Comparison of ENCODE assay signal across 39 cellular contexts in the genomic region with DNA sequence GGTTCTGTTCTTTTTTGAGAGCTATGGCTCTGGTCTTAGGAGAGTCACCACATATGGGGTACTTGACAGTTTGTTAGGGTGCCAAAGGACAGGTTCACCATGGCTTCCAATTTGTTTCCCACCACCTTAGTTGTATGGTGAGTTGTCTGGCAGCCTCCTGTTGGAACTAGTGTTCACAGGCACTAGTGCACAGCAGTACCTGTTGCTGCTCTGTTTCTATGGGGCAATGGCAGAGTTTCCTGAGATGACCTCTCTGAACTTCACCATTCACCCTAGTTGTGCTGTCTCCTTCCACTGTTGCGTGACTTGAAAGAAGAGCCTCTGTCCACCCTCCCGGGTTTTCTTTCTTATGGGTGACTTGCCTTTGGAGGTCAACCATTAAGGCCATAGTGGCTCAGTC.
"Had no signal": no experiment of that assay in that cellular context is flagged by ENCODE, and none has a peak within 500 bp of the region (broad histone marks: within the 10 kb centered on the region; RNA-seq: fewer than 3 reads in every experiment).

No MANE protein-coding gene starts in this region.

- FAIRE-seq: bronchial epithelial cell, TTC549 had no signal

- H3K9me3 ChIP-seq: ascending aorta had no signal

- ATAC-seq: activated CD4-positive, alpha-beta T cell treated with anti-CD3 and anti-CD28 coated beads for 36 hours; activated CD4-positive, CD25-positive, alpha-beta regulatory T cell treated with anti-CD3 and anti-CD28 coated beads, Interleukin-2, amount 50 U/mL, for 24 hours; activated CD8-positive, alpha-beta memory T cell treated with anti-CD3 and anti-CD28 coated beads, Interleukin-2, amount 10 ng/mL, durations not matched to agents 7 days and 5 days; activated naive CD8-positive, alpha-beta T cell treated with anti-CD3 and anti-CD28 coated beads, Interleukin-2, amount 50 U/mL, for 24 hours had no signal

- H3K4me3 Mint-ChIP-seq: activated CD4-positive, alpha-beta memory T cell treated with anti-CD3 and anti-CD28 coated beads, Interleukin-2, amount 10 ng/mL, durations not matched to agents 7 days and 5 days; activated CD4-positive, alpha-beta T cell treated with anti-CD3 and anti-CD28 coated beads for 36 hours; activated CD4-positive, alpha-beta T cell treated with anti-CD3 and anti-CD28 coated beads, Interleukin-2, amount 10 ng/mL, durations not matched to agents 7 days and 5 days; activated CD8-positive, alpha-beta memory T cell treated with anti-CD3 and anti-CD28 coated beads, Interleukin-2, amount 10 ng/mL, durations not matched to agents 7 days and 5 days; activated CD8-positive, alpha-beta T cell treated with anti-CD3 and anti-CD28 coated beads, Interleukin-2, amount 10 ng/mL, durations not matched to agents 7 days and 5 days; activated naive CD4-positive, alpha-beta T cell treated with anti-CD3 and anti-CD28 coated beads, Interleukin-2, amount 10 ng/mL, durations not matched to agents 7 days and 5 days; activated naive CD4-positive, alpha-beta T cell treated with anti-CD3 and anti-CD28 coated beads, Interleukin-2, amount 50 U/mL, for 24 hours; activated naive CD8-positive, alpha-beta T cell; activated naive CD8-positive, alpha-beta T cell treated with anti-CD3 and anti-CD28 coated beads, Interleukin-2, amount 10 ng/mL, durations not matched to agents 7 days and 5 days; activated naive CD8-positive, alpha-beta T cell treated with anti-CD3 and anti-CD28 coated beads, Interleukin-2, amount 50 U/mL, for 24 hours; activated T-cell treated with anti-CD3 and anti-CD28 coated beads, Interleukin-2, amount 50 U/mL, for 24 hours; brain; central memory CD8-positive, alpha-beta T cell; T-helper 1 cell treated with Interleukin-12 subunit alpha and Interleukin-12 subunit beta and Interleukin-4 antibody, amounts not matched to agents 30 μg/mL and 1 μg/mL, for 36 hours; T-helper 2 cell treated with Interferon-gamma antibody and Interleukin-4, amounts not matched to agents 5 μg/mL and 100 μg/mL, for 36 hours had no signal

- H3K27me3 ChIP-seq: ascending aorta, cardiac muscle cell had no signal

- H3K4me1 ChIP-seq: ascending aorta had no signal

- DNase-seq: activated CD4-positive, alpha-beta memory T cell treated with anti-CD3 and anti-CD28 coated beads, Interleukin-2, amount 10 ng/mL, durations not matched to agents 7 days and 5 days; activated CD4-positive, alpha-beta T cell treated with anti-CD3 and anti-CD28 coated beads for 1 hour; activated CD4-positive, alpha-beta T cell treated with anti-CD3 and anti-CD28 coated beads for 36 hours; activated CD4-positive, alpha-beta T cell treated with anti-CD3 and anti-CD28 coated beads for 48 hours; activated CD4-positive, alpha-beta T cell treated with anti-CD3 and anti-CD28 coated beads, Interleukin-2, amount 10 ng/mL, durations not matched to agents 7 days and 5 days; activated CD4-positive, alpha-beta T cell treated with anti-CD3 and anti-CD28 coated beads, Interleukin-2, amount 50 U/mL, for 48 hours; activated CD4-positive, CD25-positive, alpha-beta regulatory T cell; activated CD8-positive, alpha-beta memory T cell treated with anti-CD3 and anti-CD28 coated beads for 24 hours; activated CD8-positive, alpha-beta memory T cell treated with anti-CD3 and anti-CD28 coated beads, Interleukin-2, amount 10 ng/mL, durations not matched to agents 7 days and 5 days; activated CD8-positive, alpha-beta memory T cell treated with anti-CD3 and anti-CD28 coated beads, Interleukin-2, amount 50 U/mL, for 48 hours; activated CD8-positive, alpha-beta T cell treated with anti-CD3 and anti-CD28 coated beads, Interleukin-2, amount 10 ng/mL, durations not matched to agents 7 days and 5 days; activated effector memory CD4-positive, alpha-beta T cell treated with Interleukin-2 at 50 U/mL for 16 hours; activated gamma-delta T cell; activated naive CD4-positive, alpha-beta T cell treated with anti-CD3 and anti-CD28 coated beads, Interleukin-2, amount 10 ng/mL, durations not matched to agents 7 days and 5 days; activated naive CD4-positive, alpha-beta T cell treated with Interleukin-2 at 50 U/mL for 16 hours; activated naive CD8-positive, alpha-beta T cell treated with anti-CD3 and anti-CD28 coated beads, Interleukin-2, amount 10 ng/mL, durations not matched to agents 7 days and 5 days; activated naive CD8-positive, alpha-beta T cell treated with anti-CD3 and anti-CD28 coated beads, Interleukin-2, amount 50 U/mL, for 24 hours; activated T-cell treated with anti-CD3 and anti-CD28 coated beads, Interleukin-2, amount 50 U/mL, for 24 hours; activated T-cell treated with anti-CD3 and anti-CD28 coated beads, Interleukin-2, amount 50 U/mL, for 48 hours; amygdala; anterior cingulate cortex; caudate nucleus; cerebellar nuclear complex; T-helper 1 cell; T-helper 2 cell; T-helper 9 cell had no signal

- H3K4me3 ChIP-seq: ascending aorta, cardiac muscle cell had no signal

- H3K27ac Mint-ChIP-seq: activated CD4-positive, alpha-beta memory T cell treated with anti-CD3 and anti-CD28 coated beads, Interleukin-2, amount 10 ng/mL, durations not matched to agents 7 days and 5 days; activated CD4-positive, alpha-beta T cell treated with anti-CD3 and anti-CD28 coated beads for 36 hours; activated CD4-positive, alpha-beta T cell treated with anti-CD3 and anti-CD28 coated beads, Interleukin-2, amount 10 ng/mL, durations not matched to agents 7 days and 5 days; activated CD8-positive, alpha-beta memory T cell treated with anti-CD3 and anti-CD28 coated beads, Interleukin-2, amount 10 ng/mL, durations not matched to agents 7 days and 5 days; activated CD8-positive, alpha-beta T cell treated with anti-CD3 and anti-CD28 coated beads, Interleukin-2, amount 10 ng/mL, durations not matched to agents 7 days and 5 days; activated naive CD4-positive, alpha-beta T cell treated with anti-CD3 and anti-CD28 coated beads, Interleukin-2, amount 10 ng/mL, durations not matched to agents 7 days and 5 days; activated naive CD4-positive, alpha-beta T cell treated with anti-CD3 and anti-CD28 coated beads, Interleukin-2, amount 50 U/mL, for 24 hours; activated naive CD8-positive, alpha-beta T cell; activated naive CD8-positive, alpha-beta T cell treated with anti-CD3 and anti-CD28 coated beads, Interleukin-2, amount 10 ng/mL, durations not matched to agents 7 days and 5 days; activated T-helper 2 cell treated with anti-CD3 and anti-CD28 coated beads, Interferon-gamma antibody, Interleukin-2, Interleukin-4, amounts not matched to agents 10 μg/mL and 5 μg/mL and 100 μg/mL, durations not matched to agents 14 hours and 24 hours and 36 hours; T-helper 1 cell treated with Interleukin-12 subunit alpha and Interleukin-12 subunit beta and Interleukin-4 antibody, amounts not matched to agents 30 μg/mL and 1 μg/mL, for 36 hours; T-helper 2 cell treated with Interferon-gamma antibody and Interleukin-4, amounts not matched to agents 5 μg/mL and 100 μg/mL, for 36 hours had no signal

- H3K36me3 ChIP-seq: ascending aorta, cardiac muscle cell had no signal

- H3K27me3 Mint-ChIP-seq: activated CD4-positive, alpha-beta memory T cell treated with anti-CD3 and anti-CD28 coated beads, Interleukin-2, amount 10 ng/mL, durations not matched to agents 7 days and 5 days; activated CD4-positive, alpha-beta T cell treated with anti-CD3 and anti-CD28 coated beads for 36 hours; activated CD4-positive, alpha-beta T cell treated with anti-CD3 and anti-CD28 coated beads, Interleukin-2, amount 10 ng/mL, durations not matched to agents 7 days and 5 days; activated CD8-positive, alpha-beta memory T cell treated with anti-CD3 and anti-CD28 coated beads, Interleukin-2, amount 10 ng/mL, durations not matched to agents 7 days and 5 days; activated naive CD4-positive, alpha-beta T cell treated with anti-CD3 and anti-CD28 coated beads, Interleukin-2, amount 10 ng/mL, durations not matched to agents 7 days and 5 days; activated naive CD4-positive, alpha-beta T cell treated with anti-CD3 and anti-CD28 coated beads, Interleukin-2, amount 50 U/mL, for 24 hours; activated naive CD8-positive, alpha-beta T cell; activated naive CD8-positive, alpha-beta T cell treated with anti-CD3 and anti-CD28 coated beads, Interleukin-2, amount 10 ng/mL, durations not matched to agents 7 days and 5 days; activated naive CD8-positive, alpha-beta T cell treated with anti-CD3 and anti-CD28 coated beads, Interleukin-2, amount 50 U/mL, for 24 hours; activated T-cell treated with anti-CD3 and anti-CD28 coated beads, Interleukin-2, amount 50 U/mL, for 24 hours; central memory CD8-positive, alpha-beta T cell had no signal

- H3K9me3 Mint-ChIP-seq: activated CD4-positive, alpha-beta memory T cell treated with anti-CD3 and anti-CD28 coated beads, Interleukin-2, amount 10 ng/mL, durations not matched to agents 7 days and 5 days; activated CD4-positive, alpha-beta T cell treated with anti-CD3 and anti-CD28 coated beads, Interleukin-2, amount 10 ng/mL, durations not matched to agents 7 days and 5 days; activated naive CD4-positive, alpha-beta T cell treated with anti-CD3 and anti-CD28 coated beads, Interleukin-2, amount 10 ng/mL, durations not matched to agents 7 days and 5 days; activated naive CD4-positive, alpha-beta T cell treated with anti-CD3 and anti-CD28 coated beads, Interleukin-2, amount 50 U/mL, for 24 hours; activated naive CD8-positive, alpha-beta T cell treated with anti-CD3 and anti-CD28 coated beads, Interleukin-2, amount 10 ng/mL, durations not matched to agents 7 days and 5 days; activated naive CD8-positive, alpha-beta T cell treated with anti-CD3 and anti-CD28 coated beads, Interleukin-2, amount 50 U/mL, for 24 hours; activated T-cell treated with anti-CD3 and anti-CD28 coated beads, Interleukin-2, amount 50 U/mL, for 24 hours; activated T-helper 2 cell treated with anti-CD3 and anti-CD28 coated beads, Interferon-gamma antibody, Interleukin-2, Interleukin-4, amounts not matched to agents 10 μg/mL and 5 μg/mL and 100 μg/mL, durations not matched to agents 14 hours and 24 hours and 36 hours; central memory CD8-positive, alpha-beta T cell; T-helper 1 cell treated with Interleukin-12 subunit alpha and Interleukin-12 subunit beta and Interleukin-4 antibody, amounts not matched to agents 30 μg/mL and 1 μg/mL, for 36 hours; T-helper 2 cell treated with Interferon-gamma antibody and Interleukin-4, amounts not matched to agents 5 μg/mL and 100 μg/mL, for 36 hours had no signal

- H3K27ac ChIP-seq: ascending aorta, cardiac muscle cell, VCaP had no signal
